ENCODE assay signal across 22 cellular contexts in genomic region chr5:1335540-1336095, GRCh38. TPM values are rescaled to one million over a fixed set of nuclear protein-coding genes. Genes with fewer than 3 reads are reported as not detected.
DNase-seq lines count a peak whose midpoint lies in the region; FAIRE-seq and TF ChIP-seq lines count a peak whose summit lies in the region.
"Had no signal": no experiment of that assay in that cellular context is flagged by ENCODE, and none has a peak within 500 bp of the region (broad histone marks: within the 10 kb centered on the region; RNA-seq: fewer than 3 reads in every experiment).

No MANE protein-coding gene starts in this region.

- no peaks in the 10 kb centered on the region for H3K9me2 ChIP-seq in DOHH2 (replicated peaks; ENCODE audit: control insufficient read depth, low read length)
- H3K9me2 ChIP-seq in OCI-LY1 (ENCODE audit: low read depth, low read length), result no peaks in the 10 kb centered on the region
- H3K9me2 ChIP-seq: SK-N-SH had no signal

- peak; percentile 11 to 31 for DNase-seq in erythroblast (lab: John Stamatoyannopoulos, UW)
- peak; percentile 40 for DNase-seq in small intestine
- DNase-seq in kidney tubule cell (ENCODE audit: low spot score), result no peak
- no peak for DNase-seq in foreskin fibroblast
- DNase-seq in NCI-H774 (lab: John Stamatoyannopoulos, UW), result no peak
- no peak for DNase-seq in activated effector memory CD4-positive, alpha-beta T cell treated with Interleukin-2 at 50 U/mL for 16 hours
- DNase-seq: activated CD4-positive, alpha-beta memory T cell treated with anti-CD3 and anti-CD28 coated beads, Interleukin-2, amount 10 ng/mL, durations not matched to agents 7 days and 5 days; activated CD4-positive, CD25-positive, alpha-beta regulatory T cell treated with anti-CD3 and anti-CD28 coated beads, Interleukin-2, amount 50 U/mL, for 72 hours; activated CD8-positive, alpha-beta memory T cell treated with anti-CD3 and anti-CD28 coated beads, Interleukin-2, amount 50 U/mL, for 4 hours; activated naive CD4-positive, alpha-beta T cell treated with anti-CD3 and anti-CD28 coated beads, Interleukin-2, amount 10 ng/mL, durations not matched to agents 7 days and 5 days; amniotic stem cell; brain microvascular endothelial cell; DMS53; GDM1; NCI-H1048; SK-N-SH; stimulated activated naive CD4-positive, alpha-beta T cell treated with Interleukin-2 at 50 U/mL for 16 hours had no signal

- H3K36me3 ChIP-seq in DOHH2 (ENCODE audit: control insufficient read depth, low read length), result peaks cover 98% of the 10 kb centered on the region
- H3K36me3 ChIP-seq in OCI-LY1 (ENCODE audit: insufficient read depth, low read length), result peaks cover 99% of the 10 kb centered on the region
- peaks cover 22 to 38% of the 10 kb centered on the region in 2 donors for H3K36me3 ChIP-seq in small intestine (ENCODE audit: control insufficient read depth in 2 of 2, insufficient read depth in 2 of 2, low read length in 2 of 2)

- H3K27me3 ChIP-seq in DOHH2 (ENCODE audit: control insufficient read depth, low read length) (no peaks in the 10 kb centered on the region), OCI-LY1 (ENCODE audit: insufficient read depth, low read length) (no peaks in the 10 kb centered on the region), small intestine (ENCODE audit: control insufficient read depth in 2 of 2, insufficient read depth in 2 of 2, low read length in 2 of 2) (no peaks in the 10 kb centered on the region)
- H3K27me3 ChIP-seq: brain microvascular endothelial cell, suprapubic skin had no signal

- peaks cover 9% of the 10 kb centered on the region for H4K20me1 ChIP-seq in DOHH2 (ENCODE audit: control insufficient read depth, insufficient read depth, low read depth, low read length)
- H4K20me1 ChIP-seq in OCI-LY1 (ENCODE audit: insufficient read depth, low read length), result no peaks in the 10 kb centered on the region

- TF ChIP-seq POLR2A in erythroblast (IDR thresholded peaks at IDR 0.05; ENCODE audit: low read length), result no peak

- TF ChIP-seq CTCF in DOHH2 (IDR thresholded peaks at IDR 0.05; ENCODE audit: low read depth, low read length, poor library complexity, severe bottlenecking) (no peak), OCI-LY1 (IDR thresholded peaks at IDR 0.05; ENCODE audit: low read length) (no peak), foreskin fibroblast (IDR thresholded peaks at IDR 0.05; ENCODE audit: low read depth, low read length) (no peak)

- H3K27ac ChIP-seq in DOHH2 (ENCODE audit: low read depth, low read length), result peak overlapping the region; percentile 64
- peak overlapping the region; percentile 81 for H3K27ac ChIP-seq in OCI-LY1 (ENCODE audit: low read depth, low read length, poor library complexity, severe bottlenecking)
- no peak overlapping the region for H3K27ac ChIP-seq in small intestine (ENCODE audit: low read depth in 1 of 2, low read length in 1 of 2)
- H3K27ac ChIP-seq: brain microvascular endothelial cell, suprapubic skin had no signal

- no peak overlapping the region for H3K4me3 ChIP-seq in DOHH2 (ENCODE audit: low read length)
- no peak overlapping the region for H3K4me3 ChIP-seq in OCI-LY1 (ENCODE audit: low read depth, low read length, poor library complexity, severe bottlenecking)
- H3K4me3 ChIP-seq in small intestine (ENCODE audit: low read depth in 1 of 2, low read length in 2 of 2), result no peak overlapping the region
- no peak overlapping the region for H3K4me3 ChIP-seq in foreskin fibroblast (ENCODE audit: low read depth in 1 of 2, low read length in 2 of 2)
- H3K4me3 ChIP-seq: suprapubic skin had no signal

- H3K4me1 ChIP-seq in DOHH2 (ENCODE audit: control insufficient read depth, low read length), result peaks cover 42% of the 10 kb centered on the region
- peaks cover 36% of the 10 kb centered on the region for H3K4me1 ChIP-seq in OCI-LY1 (ENCODE audit: insufficient read depth, low read length, severe bottlenecking)
- H3K4me1 ChIP-seq in small intestine (ENCODE audit: control insufficient read depth in 2 of 2, insufficient read depth in 1 of 2, low read depth in 1 of 2, low read length in 1 of 2), result peaks cover 0 to 16% of the 10 kb centered on the region in 2 donors

- H3K4me2 ChIP-seq in DOHH2 (ENCODE audit: low read length) (no peak overlapping the region; the same call in 1 of the 2 replicates), OCI-LY1 (ENCODE audit: low read length) (no peak overlapping the region)
- H3K4me2 ChIP-seq: SK-N-SH had no signal

- H2AFZ ChIP-seq in OCI-LY1 (ENCODE audit: low read length), result no peak overlapping the region

- no peak overlapping the region for H3K9ac ChIP-seq in OCI-LY1 (ENCODE audit: low read length)
- H3K9ac ChIP-seq: SK-N-SH had no signal

- no peak for FAIRE-seq in small intestine (lab: Jason Lieb, UNC)

- 49 to 76% (median 73%) methylated on average over 18 to 19 of the region's 19 CpGs for WGBS in small intestine, 3 donors

- H3F3A ChIP-seq in DOHH2 (ENCODE audit: control insufficient read depth, insufficient read depth) (peaks cover 11% of the 10 kb centered on the region; the same call in 1 of the 2 replicates), OCI-LY1 (ENCODE audit: insufficient read depth, low read length) (no peaks in the 10 kb centered on the region)

- H3K79me2 ChIP-seq in DOHH2 (ENCODE audit: control insufficient read depth, low read length) (peaks cover 95% of the 10 kb centered on the region), OCI-LY1 (ENCODE audit: insufficient read depth, low read length) (no peaks in the 10 kb centered on the region)

- H3K9me3 ChIP-seq in DOHH2 (ENCODE audit: control insufficient read depth, insufficient read depth, low read length) (no peaks in the 10 kb centered on the region), OCI-LY1 (ENCODE audit: low read length) (no peaks in the 10 kb centered on the region), small intestine (ENCODE audit: control insufficient read depth, low read depth) (no peaks in the 10 kb centered on the region)
- H3K9me3 ChIP-seq: SK-N-SH, suprapubic skin had no signal

RNA-seq across cellular contexts. Expression of gene CLPTM1L, which starts 9.3 kb away (rescaled TPM):
- 10 to 100 TPM; 45.8 to 99.7 (median 56.7) TPM for polyA plus RNA-seq in small intestine

RNA-seq across cellular contexts. Expression of gene TERT, which starts 40.8 kb away (rescaled TPM):
- 1 to 10 TPM in 1 of 3 donors, under 1 TPM in 1, not detected in 1; 0.54 to 1.4 TPM for polyA plus RNA-seq in small intestine
- polyA plus RNA-seq: AG04450, BJ had no signal

Comparison
In these comparisons a context has a peak if more than half of its experiments do, and no peak if none do; other contexts are left out.
1. H3K27ac ChIP-seq: peak in DOHH2 (single experiment) and OCI-LY1 (single experiment); none in small intestine (0 of 2).
2. DNase-seq: peak in erythroblast (2 of 2) and small intestine (single experiment); none in kidney tubule cell (single experiment), foreskin fibroblast (0 of 2), NCI-H774 (single experiment) and activated effector memory CD4-positive, alpha-beta T cell treated with Interleukin-2 at 50 U/mL for 16 hours (single experiment).